ENCODE assay signal across 23 cellular contexts in the genomic region with DNA sequence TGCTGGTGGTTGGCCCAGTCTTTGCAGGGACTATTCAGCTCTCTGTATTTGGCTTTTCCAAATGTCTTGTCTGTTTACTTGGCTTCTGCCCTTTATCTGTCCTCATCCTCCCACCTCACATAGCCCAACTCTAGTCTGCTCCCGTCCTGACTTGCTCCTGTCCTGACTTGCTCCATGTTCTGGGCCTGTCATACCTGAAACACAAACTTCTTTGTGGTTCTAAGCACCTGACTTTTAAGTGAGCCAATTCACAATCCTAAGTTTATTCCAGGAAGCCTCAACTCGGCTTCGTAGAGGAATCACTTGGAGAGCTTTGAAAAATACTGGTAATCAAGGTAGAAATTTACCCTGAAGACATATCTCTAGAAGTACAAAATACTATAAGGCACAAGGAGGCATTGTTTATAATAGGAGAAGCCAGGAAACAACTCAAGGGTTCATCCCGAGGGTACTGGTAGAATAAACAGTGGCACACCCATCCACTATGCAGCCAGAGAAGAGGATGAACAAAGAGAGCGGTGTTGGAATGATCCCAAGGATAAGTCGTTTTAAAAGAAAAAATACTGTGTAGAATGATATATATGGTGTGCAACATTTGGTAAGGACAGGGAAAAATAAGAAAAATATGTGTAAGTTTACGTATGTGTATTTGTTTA.
"Had no signal": no experiment of that assay in that cellular context is flagged by ENCODE, and none has a peak within 500 bp of the region (broad histone marks: within the 10 kb centered on the region; RNA-seq: fewer than 3 reads in every experiment).

No MANE protein-coding gene starts in this region.

- H3K27ac ChIP-seq: cardiac muscle cell, gastroesophageal sphincter, neutrophil, ovary, psoas muscle, right atrium auricular region, thyroid gland had no signal

- H3K9me3 ChIP-seq: gastroesophageal sphincter, neutrophil, ovary, psoas muscle, right atrium auricular region, thyroid gland had no signal

- H3K27me3 ChIP-seq: cardiac muscle cell, gastroesophageal sphincter, neutrophil, ovary, right atrium auricular region, thyroid gland had no signal

- ATAC-seq: activated CD4-positive, alpha-beta T cell treated with anti-CD3 and anti-CD28 coated beads for 36 hours; activated T-helper 17 cell treated with anti-CD3 and anti-CD28 coated beads, Interleukin-2, amount 50 U/mL, for 72 hours; gastroesophageal sphincter; left cardiac atrium; psoas muscle; stimulated activated naive CD8-positive, alpha-beta T cell treated with anti-CD3 and anti-CD28 coated beads, Interleukin-15, Interleukin-2, amounts not matched to agents 100 U/mL and 50 U/mL, for 24 hours; T-helper 17 cell had no signal

- H3K4me1 ChIP-seq: gastroesophageal sphincter, psoas muscle, right atrium auricular region, thyroid gland had no signal

- DNase-seq: activated B cell treated with CpG ODN at 0.5 μM for 24 hours; activated CD4-positive, alpha-beta T cell treated with anti-CD3 and anti-CD28 coated beads for 36 hours; activated CD4-positive, alpha-beta T cell treated with anti-CD3 and anti-CD28 coated beads, Interleukin-2, amount 50 U/mL, for 4 hours; activated CD8-positive, alpha-beta memory T cell treated with anti-CD3 and anti-CD28 coated beads for 24 hours; activated CD8-positive, alpha-beta memory T cell treated with anti-CD3 and anti-CD28 coated beads, Interleukin-2, amount 50 U/mL, for 4 hours; activated T-cell treated with anti-CD3 and anti-CD28 coated beads, Interleukin-2, amount 50 U/mL, for 24 hours; amniotic stem cell; erythroblast; head of caudate nucleus; hypothalamus; left cardiac atrium; ovary; psoas muscle; stimulated activated CD4-positive, alpha-beta T cell treated with anti-CD3 and anti-CD28 coated beads, Interleukin-12 subunit alpha, Interleukin-12 subunit beta, amount 100 ng/mL, for 4 hours; stimulated activated CD4-positive, alpha-beta T cell treated with anti-CD3 and anti-CD28 coated beads, Interleukin-4, amount 100 ng/mL, for 4 hours; stimulated activated naive CD8-positive, alpha-beta T cell treated with anti-CD3 and anti-CD28 coated beads, Interleukin-15, Interleukin-2, amounts not matched to agents 100 U/mL and 50 U/mL, for 24 hours; T-helper 17 cell; thyroid gland had no signal

- H3K36me3 ChIP-seq: cardiac muscle cell, gastroesophageal sphincter, neutrophil, ovary, right atrium auricular region, thyroid gland had no signal

- H3K4me3 ChIP-seq: cardiac muscle cell, gastroesophageal sphincter, ovary, psoas muscle, right atrium auricular region, thyroid gland had no signal
